In the genomic region with DNA sequence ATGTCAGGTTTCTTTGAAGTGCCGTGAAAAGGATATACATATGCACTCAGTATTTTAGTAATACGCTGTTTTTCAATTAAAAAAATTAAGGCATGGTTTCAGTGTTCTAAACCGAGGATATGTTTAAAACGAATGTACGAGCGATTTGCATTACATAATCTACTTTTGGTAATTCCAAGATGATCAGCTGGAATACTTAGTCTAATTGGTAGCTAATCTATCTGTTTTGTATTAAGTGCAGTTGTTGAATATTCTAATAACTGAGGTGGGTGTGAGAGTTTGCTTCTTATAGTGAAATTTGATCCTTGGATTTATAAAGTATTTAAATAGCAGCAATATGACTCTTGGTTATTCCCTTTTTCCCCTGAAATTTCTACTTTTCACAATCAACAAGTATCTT, we compare ENCODE assay signal across 9 cellular contexts. TPM values are rescaled to one million over a fixed set of nuclear protein-coding genes. Genes with fewer than 3 reads are reported as not detected.
DNase-seq lines count a peak whose midpoint lies in the region; ATAC-seq and TF ChIP-seq lines count a peak whose summit lies in the region.
"Had no signal": no experiment of that assay in that cellular context is flagged by ENCODE, and none has a peak within 500 bp of the region (broad histone marks: within the 10 kb centered on the region; RNA-seq: fewer than 3 reads in every experiment).

No MANE protein-coding gene starts in this region.

- no peak overlapping the region for H2BK12ac ChIP-seq in H9 (ENCODE audit: insufficient read length, low read depth, low read length)

- peak overlapping the region; percentile 81 for H3K9ac ChIP-seq in H9 (ENCODE audit: extremely low read depth, insufficient read length, low read length)

- no peak for TF ChIP-seq CTCF in H9 (conservative IDR thresholded peaks at IDR 0.05)
- TF ChIP-seq CTCF in VCaP (conservative IDR thresholded peaks at IDR 0.05), result no peak
- TF ChIP-seq CTCF in gastroesophageal sphincter (IDR thresholded peaks at IDR 0.05), result no peak

- ATAC-seq in gastroesophageal sphincter (no peak), GM18861 (IDR thresholded peaks at IDR 0.05; ENCODE audit: unreplicated experiment) (no peak)

- peak overlapping the region; percentile 86 for H3K4me2 ChIP-seq in H9 (ENCODE audit: insufficient read depth, insufficient read length, low read length)

- H3K23me2 ChIP-seq in H9 (ENCODE audit: insufficient read length, low read depth, low read length, poor library complexity, severe bottlenecking), result peaks cover 3% of the 10 kb centered on the region

- no peaks in the 10 kb centered on the region for H4K20me1 ChIP-seq in H9 (ENCODE audit: control insufficient read depth, insufficient read depth, insufficient read length)

- no peak overlapping the region for H3K18ac ChIP-seq in H9 (ENCODE audit: insufficient read length, low read depth, low read length)

- H3K27me3 ChIP-seq in H9 (ENCODE audit: insufficient read depth, low read length) (peaks cover 2% of the 10 kb centered on the region; the same call in 1 of the 2 replicates), gastroesophageal sphincter (no peaks in the 10 kb centered on the region)

- H2BK15ac ChIP-seq in H9 (ENCODE audit: low read depth, low read length), result no peak overlapping the region

- no peak overlapping the region for H3T11ph ChIP-seq in H9 (ENCODE audit: low read length)

- no peak overlapping the region for H2BK20ac ChIP-seq in H9 (ENCODE audit: low read depth, low read length, poor library complexity, severe bottlenecking)

- H3K27ac ChIP-seq in H9 (ENCODE audit: insufficient read length, low read depth, low read length) (no peak overlapping the region), VCaP (peak overlapping the region; percentile 80), gastroesophageal sphincter (peak overlapping the region in 1 of 4 donors; percentile 91)

- H3K14ac ChIP-seq in H9 (ENCODE audit: insufficient read depth, low read length), result no peak overlapping the region

- no peaks in the 10 kb centered on the region for H3K9me3 ChIP-seq in H9 (ENCODE audit: control insufficient read depth, low read depth, low read length)
- H3K9me3 ChIP-seq in gastroesophageal sphincter, result no peaks in the 10 kb centered on the region

- no peak overlapping the region for H3K4ac ChIP-seq in H9 (ENCODE audit: low read depth, low read length)

- H3K56ac ChIP-seq in H9 (ENCODE audit: insufficient read length, low read depth, low read length), result no peak overlapping the region

- H3K36me3 Mint-ChIP-seq in H9 (ENCODE audit: insufficient read depth in 1 of 3, low read depth in 3 of 3), result peaks cover 0 to 14% (median 4%) of the 10 kb centered on the region in 3 experiments; a peak in 5 of 7 replicates

- no peak overlapping the region for H2BK120ac ChIP-seq in H9 (ENCODE audit: low read depth, low read length, poor library complexity, severe bottlenecking)

- H3K36me3 ChIP-seq in gastroesophageal sphincter, result no peaks in the 10 kb centered on the region

- no peak overlapping the region for H2AK5ac ChIP-seq in H9 (ENCODE audit: insufficient read length, low read length)

- no peak for TF ChIP-seq EP300 in gastroesophageal sphincter (IDR thresholded peaks at IDR 0.05)

- H3K23ac ChIP-seq in H9 (ENCODE audit: insufficient read length, low read depth, low read length), result no peak overlapping the region

- H3K4me3 ChIP-seq in gastroesophageal sphincter (peak overlapping the region; percentile 90), skeletal muscle cell (ENCODE audit: low read depth, low read length) (peak overlapping the region; percentile 92)

- H3K79me1 ChIP-seq in H9 (ENCODE audit: insufficient read depth, low read depth, low read length, poor library complexity, severe bottlenecking), result peaks cover 5% of the 10 kb centered on the region

- no peak overlapping the region for H2AFZ ChIP-seq in H9 (ENCODE audit: low read length)

- no peak overlapping the region for H4K91ac ChIP-seq in H9 (ENCODE audit: insufficient read length, low read depth, low read length)

- H3K27ac Mint-ChIP-seq in H9, result peak overlapping the region; percentile 93 to 99 (median 97); a peak in 5 of 7 replicates

- peaks cover 42 to 45% of the 10 kb centered on the region in 2 experiments for H3K4me1 Mint-ChIP-seq in H9

- H2BK5ac ChIP-seq in H9 (ENCODE audit: insufficient read length, low read length), result no peak overlapping the region

- no peak for TF ChIP-seq POLR2A in gastroesophageal sphincter (IDR thresholded peaks at IDR 0.05)

- H3K9me3 Mint-ChIP-seq in H9, result peaks cover 0 to 4% of the 10 kb centered on the region in 2 experiments; a peak in 1 of 5 replicates

- H4K5ac ChIP-seq in H9 (ENCODE audit: insufficient read length, low read depth, low read length), result no peak overlapping the region

- no peak for DNase-seq in H9
- DNase-seq in skeletal muscle cell (ENCODE audit: low read depth), result no peak
- DNase-seq in SW 1271 (lab: John Stamatoyannopoulos, UW), result no peak
- DNase-seq in NCI-H1105 (lab: John Stamatoyannopoulos, UW), result no peak
- no peak for DNase-seq in NCI-H2196 treated with DMSO at 0.1 percent for 48 hours (lab: John Stamatoyannopoulos, UW; ENCODE audit: unreplicated experiment)
- DNase-seq: midbrain had no signal

- H3K4me1 ChIP-seq in H9 (ENCODE audit: insufficient read depth, low read length) (peaks cover 3% of the 10 kb centered on the region; the same call in 1 of the 2 replicates), gastroesophageal sphincter (peaks cover 3 to 26% (median 10%) of the 10 kb centered on the region in 3 donors)

- H3K27me3 Mint-ChIP-seq in H9 (ENCODE audit: low read depth), result peaks cover 20% of the 10 kb centered on the region

- H3K4me3 Mint-ChIP-seq in H9, result peak overlapping the region; percentile 93 to 97

- peaks cover 32% of the 10 kb centered on the region for H3K79me2 ChIP-seq in H9 (ENCODE audit: insufficient read depth, low read length)

- no CpG with 5 or more reads among the region's 6 CpGs for WGBS in H9 (ENCODE audit: extremely low coverage, insufficient read length, low lambda C conversion rate)
- 0 to 1% methylated on average over 6 of the region's 6 CpGs for WGBS in gastroesophageal sphincter (ENCODE audit: low coverage in 1 of 2), 2 donors

- no peak overlapping the region for H4K8ac ChIP-seq in H9 (replicated peaks; ENCODE audit: insufficient read length, low read depth, low read length)

RNA-seq across cellular contexts. Expression of a gene that starts 1.3 kb away (rescaled TPM):
- 75.3 and 77.0 TPM in 2 replicates for total RNA-seq in H9 (2021)
- total RNA-seq in gastroesophageal sphincter, result 10 to 100 TPM; 10.2 to 18.7 (median 17.4) TPM
